In the genomic region with DNA sequence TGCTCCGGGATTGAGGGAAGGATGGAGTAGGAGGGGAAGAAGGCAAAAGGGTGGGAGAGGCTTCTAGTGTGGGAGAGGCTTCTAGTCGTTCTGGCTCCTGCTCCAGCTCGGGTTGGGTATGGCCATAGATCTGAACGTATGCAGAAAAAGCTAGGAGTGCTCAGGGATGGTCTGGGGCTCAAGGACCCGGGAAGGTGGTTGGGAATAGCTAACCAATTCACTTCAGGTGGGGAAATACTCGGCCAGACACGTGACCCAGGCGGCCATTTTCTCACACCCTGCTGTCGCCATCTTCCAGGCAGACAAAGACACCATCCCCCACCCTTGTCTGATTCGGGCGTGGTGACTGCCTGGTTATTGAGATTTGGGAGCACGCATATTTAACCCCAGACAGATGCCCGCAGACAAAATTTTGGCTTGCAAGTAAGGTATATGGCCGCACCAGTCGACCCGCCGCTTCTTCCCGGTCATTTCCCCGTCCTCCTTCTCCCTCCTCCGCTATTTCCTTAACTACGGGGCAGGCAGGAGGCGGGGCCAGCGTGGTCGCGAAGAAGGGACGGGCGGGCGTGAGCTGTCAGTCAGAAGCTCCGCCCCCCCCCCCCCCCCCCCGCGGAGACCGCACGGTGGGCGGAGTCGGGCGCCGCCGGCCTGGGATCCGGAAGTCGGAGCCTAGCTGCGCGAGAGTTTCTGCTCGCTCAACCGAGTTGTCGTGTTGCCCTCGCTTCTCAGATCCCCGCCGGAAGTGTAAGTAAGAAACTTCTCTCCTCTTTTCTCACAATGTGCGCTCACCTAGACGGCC, we compare ENCODE assay signal across 8 cellular contexts. TPM values are rescaled to one million over a fixed set of nuclear protein-coding genes. Genes with fewer than 3 reads are reported as not detected.
A peak's percentile ranks its signal among the peaks of the same experiment; 100 is the strongest.
DNase-seq lines count a peak whose midpoint lies in the region; ATAC-seq and TF ChIP-seq lines count a peak whose summit lies in the region.

A gene with protein sequence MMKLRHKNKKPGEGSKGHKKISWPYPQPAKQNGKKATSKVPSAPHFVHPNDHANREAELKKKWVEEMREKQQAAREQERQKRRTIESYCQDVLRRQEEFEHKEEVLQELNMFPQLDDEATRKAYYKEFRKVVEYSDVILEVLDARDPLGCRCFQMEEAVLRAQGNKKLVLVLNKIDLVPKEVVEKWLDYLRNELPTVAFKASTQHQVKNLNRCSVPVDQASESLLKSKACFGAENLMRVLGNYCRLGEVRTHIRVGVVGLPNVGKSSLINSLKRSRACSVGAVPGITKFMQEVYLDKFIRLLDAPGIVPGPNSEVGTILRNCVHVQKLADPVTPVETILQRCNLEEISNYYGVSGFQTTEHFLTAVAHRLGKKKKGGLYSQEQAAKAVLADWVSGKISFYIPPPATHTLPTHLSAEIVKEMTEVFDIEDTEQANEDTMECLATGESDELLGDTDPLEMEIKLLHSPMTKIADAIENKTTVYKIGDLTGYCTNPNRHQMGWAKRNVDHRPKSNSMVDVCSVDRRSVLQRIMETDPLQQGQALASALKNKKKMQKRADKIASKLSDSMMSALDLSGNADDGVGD (plus strand): TSS at position 661 of the 799 bp plus-strand sequence. CDS start 2,348 bp downstream, outside the sequence.

- no peaks in the 10 kb centered on the region for H3K27me3 ChIP-seq in GM06990 (replicated peaks; ENCODE audit: control insufficient read depth, insufficient read depth, low read length)
- no peaks in the 10 kb centered on the region; the same call in 1 of the 2 replicates for H3K27me3 ChIP-seq in SK-N-SH (ENCODE audit: insufficient read depth)

- H3K9me3 ChIP-seq in SK-N-SH: no peaks in the 10 kb centered on the region

- H3K4me1 ChIP-seq in SK-N-SH (ENCODE audit: control insufficient read depth in 1 of 2, insufficient read depth in 2 of 2, low read depth in 1 of 2, low read length in 1 of 2): peaks cover 0 to 15% of the 10 kb centered on the region in 2 experiments; a peak in 1 of 4 replicates

- no peaks in the 10 kb centered on the region; the same call in 1 of the 2 replicates for H3K36me3 ChIP-seq in GM06990 (ENCODE audit: control insufficient read depth, insufficient read depth, low read length)
- H3K36me3 ChIP-seq in SK-N-SH (replicated peaks in 1 of 2; ENCODE audit: control insufficient read depth in 1 of 2, insufficient read depth in 2 of 2, low read length in 1 of 2): peaks cover 0 to 10% of the 10 kb centered on the region in 2 experiments

- H3K79me2 ChIP-seq in SK-N-SH (ENCODE audit: insufficient read depth): peaks cover 45% of the 10 kb centered on the region

- DNase-seq in GM06990 (ENCODE audit: extremely low read depth, insufficient read length) (peak; percentile 89), NCI-H1092 (lab: John Stamatoyannopoulos, UW) (peak; percentile 87), SK-N-SH (peak; percentile 89), glomerular endothelial cell (ENCODE audit: extremely low read depth, low read depth, low spot score) (peak; percentile 20), omental fat pad (ENCODE audit: low spot score) (peak; percentile 39)
- peak; percentile 82 for DNase-seq in activated naive CD4-positive, alpha-beta T cell treated with anti-CD3 and anti-CD28 coated beads, Interleukin-2, amount 50 U/mL, for 16 hours

- peak; percentile 81 for ATAC-seq in HG02588 (IDR thresholded peaks at IDR 0.05; ENCODE audit: unreplicated experiment)
- peak; percentile 90 for ATAC-seq in omental fat pad (ENCODE audit: low FRiP score)

- H3F3A ChIP-seq in SK-N-SH (replicated peaks; ENCODE audit: insufficient read depth): no peaks in the 10 kb centered on the region

- peak within 1 kb of the TSS; percentile 93 for H2AFZ ChIP-seq in SK-N-SH (ENCODE audit: low read depth)

- no peaks in the 10 kb centered on the region for H4K20me1 ChIP-seq in SK-N-SH (ENCODE audit: insufficient read depth)

- peak within 1 kb of the TSS; percentile 88 for H3K9ac ChIP-seq in SK-N-SH

- TF ChIP-seq RAD21 in SK-N-SH (IDR thresholded peaks at IDR 0.05; ENCODE audit: low read length): no peak

- TF ChIP-seq CTCF in GM06990 (IDR thresholded peaks at IDR 0.05; ENCODE audit: insufficient read depth, low read length, poor library complexity, severe bottlenecking) (no peak), SK-N-SH (IDR thresholded peaks at IDR 0.05) (no peak), omental fat pad (IDR thresholded peaks at IDR 0.05) (no peak)

- H3K4me3 ChIP-seq in GM06990 (replicated peaks; ENCODE audit: low read depth, low read length) (peak within 1 kb of the TSS; percentile 85), SK-N-SH (ENCODE audit: low read depth in 2 of 2, low read length in 1 of 2) (peak within 1 kb of the TSS; percentile 68 to 76)

- POLR2A ChIA-PET in SK-N-SH (lab: Yijun Ruan, JAX): interaction anchor here (0.6 to 1.4 kb wide), 3 partner anchors 56 to 244 kb away, joined by 3 to 8 read pairs (median 3); no protein-coding TSS in a partner anchor

- CTCF ChIA-PET in SK-N-SH (lab: Yijun Ruan, JAX): no interaction called here

- TF ChIP-seq EP300 in SK-N-SH (IDR thresholded peaks at IDR 0.05; ENCODE audit: borderline replicate concordance in 1 of 2, low read depth in 1 of 2, low read length in 1 of 2): no peak

- WGBS in SK-N-SH (ENCODE audit: low lambda C conversion rate): 36% methylated on average over 34 of the region's 50 CpGs

- H3K27ac ChIP-seq in SK-N-SH (ENCODE audit: low read depth in 2 of 2, low read length in 1 of 2): peak within 1 kb of the TSS; percentile 75 to 92
- peak within 1 kb of the TSS; percentile 65 for H3K27ac ChIP-seq in temporal lobe (ENCODE audit: low read depth, low read length)

- H3K4me2 ChIP-seq in SK-N-SH: peak within 1 kb of the TSS; percentile 79

- H3K9me2 ChIP-seq in SK-N-SH: no peaks in the 10 kb centered on the region

TF ChIP-seq in SK-N-SH, 30 proteins besides CTCF, POLR2A, EP300 and RAD21 (continues in another document):
- peak; percentile 94 for TF ChIP-seq YY1 (IDR thresholded peaks at IDR 0.05; ENCODE audit: low read depth)
- TF ChIP-seq, protein P1, sequence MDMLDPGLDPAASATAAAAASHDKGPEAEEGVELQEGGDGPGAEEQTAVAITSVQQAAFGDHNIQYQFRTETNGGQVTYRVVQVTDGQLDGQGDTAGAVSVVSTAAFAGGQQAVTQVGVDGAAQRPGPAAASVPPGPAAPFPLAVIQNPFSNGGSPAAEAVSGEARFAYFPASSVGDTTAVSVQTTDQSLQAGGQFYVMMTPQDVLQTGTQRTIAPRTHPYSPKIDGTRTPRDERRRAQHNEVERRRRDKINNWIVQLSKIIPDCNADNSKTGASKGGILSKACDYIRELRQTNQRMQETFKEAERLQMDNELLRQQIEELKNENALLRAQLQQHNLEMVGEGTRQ (IDR thresholded peaks at IDR 0.05; ENCODE audit: borderline replicate concordance, low read depth, low read length): no peak; the same call in 1 of the 2 replicates
- TF ChIP-seq SMC3 (IDR thresholded peaks at IDR 0.05; ENCODE audit: low read depth, low read length): no peak
- TF ChIP-seq TEAD4 (IDR thresholded peaks at IDR 0.05; ENCODE audit: borderline replicate concordance, insufficient read depth): 0 out of 2 replicates have a peak, but pooled peaks have one; percentile 34
- TF ChIP-seq FOSL2 (IDR thresholded peaks at IDR 0.05; ENCODE audit: borderline replicate concordance, low read depth): no peak
- peak; percentile 77 for TF ChIP-seq ELF1 (IDR thresholded peaks at IDR 0.05)
- TF ChIP-seq FOXJ3 (CRISPR knock-in tag; IDR thresholded peaks at IDR 0.05): no peak
- peak; percentile 90 for TF ChIP-seq USF1 (IDR thresholded peaks at IDR 0.05; ENCODE audit: borderline replicate concordance, low read depth)
- no peak for TF ChIP-seq RFX5 (IDR thresholded peaks at IDR 0.05; ENCODE audit: low read length)
- TF ChIP-seq REST (IDR thresholded peaks at IDR 0.05; ENCODE audit: low read depth, low read length): no peak
- no peak for TF ChIP-seq EZH2phosphoT487 (IDR thresholded peaks at IDR 0.05; ENCODE audit: borderline replicate concordance, low read depth)

RNA-seq across cellular contexts. Expression of the gene that starts here (rescaled TPM):
- polyA plus RNA-seq in SK-N-SH (2012; rRNA removed): 16.3 and 19.4 TPM in 2 replicates
- polyA plus RNA-seq in SK-N-SH (2012; cell fraction: cytosol; rRNA removed): 12.0 and 15.0 TPM in 2 replicates
- 21.6 and 27.8 TPM in 2 replicates for polyA plus RNA-seq in SK-N-SH (2012; cell fraction: nucleus; rRNA removed)
- total RNA-seq in glomerular endothelial cell: 33.3 and 39.6 TPM in 2 replicates
- 10 to 100 TPM; 23.8 to 41.2 (median 30.2) TPM for total RNA-seq in omental fat pad
- total RNA-seq in temporal lobe: 18.9 TPM

Comparison
In these comparisons a context has a peak if more than half of its experiments do, and no peak if none do; other contexts are left out.
1. Peak in every context shown above with its lines: DNase-seq, ATAC-seq, H3K4me3 ChIP-seq and H3K27ac ChIP-seq.
2. DNase-seq: peak in every context shown above with its lines; median percentile 89 in GM06990; 89 in SK-N-SH; 87 in NCI-H1092; 82 in activated naive CD4-positive, alpha-beta T cell treated with anti-CD3 and anti-CD28 coated beads, Interleukin-2, amount 50 U/mL, for 16 hours; 39 in omental fat pad; 20 in glomerular endothelial cell.